In the genomic region with DNA sequence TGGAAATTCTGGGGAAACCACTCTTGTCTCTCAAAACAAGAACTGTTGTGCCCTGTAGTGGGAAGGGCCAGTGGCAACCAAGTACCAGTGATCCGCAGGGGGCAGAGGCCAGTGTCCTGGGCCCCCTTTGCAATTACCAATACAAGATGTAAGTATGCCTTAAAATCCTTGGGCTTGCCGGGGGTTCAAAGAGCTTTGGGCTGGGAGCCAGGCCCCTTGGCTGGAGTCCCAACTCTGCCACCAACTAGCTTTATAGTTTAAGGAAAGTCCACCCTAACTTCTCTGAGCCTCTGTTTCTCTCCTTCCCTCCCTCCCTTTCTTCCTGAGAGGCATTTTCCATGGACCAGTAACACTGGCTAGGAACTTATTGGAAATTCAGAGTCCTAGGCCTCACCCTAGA, we compare ENCODE assay signal across 17 cellular contexts. TPM values are rescaled to one million over a fixed set of nuclear protein-coding genes. Genes with fewer than 3 reads are reported as not detected.
DNase-seq lines count a peak whose midpoint lies in the region; TF ChIP-seq lines count a peak whose summit lies in the region.
"Had no signal": no experiment of that assay in that cellular context is flagged by ENCODE, and none has a peak within 500 bp of the region (broad histone marks: within the 10 kb centered on the region; RNA-seq: fewer than 3 reads in every experiment).

No MANE protein-coding gene starts in this region.

- H3K4me1 ChIP-seq in fibroblast of lung (ENCODE audit: control insufficient read depth, extremely low read depth, insufficient read depth, low read length) (peaks cover 35% of the 10 kb centered on the region), subcutaneous abdominal adipose tissue (ENCODE audit: control insufficient read depth in 5 of 5, insufficient read depth in 5 of 5, low read length in 5 of 5) (peaks cover 3 to 55% (median 50%) of the 10 kb centered on the region in 5 donors)

- CTCF ChIA-PET in activated naive CD4-positive, alpha-beta T cell treated with anti-CD3 and anti-CD28 coated beads, Interleukin-2, amount 10 ng/mL, durations not matched to agents 7 days and 5 days (lab: Charles Lee) = interaction anchor here (0.7 to 1.5 kb wide), 4 partner anchors 14 to 81 kb away, joined by 3 to 4 read pairs (median 4); no protein-coding TSS in a partner anchor

- H3K27me3 ChIP-seq in fibroblast of lung (ENCODE audit: control insufficient read depth, insufficient read depth, low read length) = no peaks in the 10 kb centered on the region
- peaks cover 0 to 2% (median 0%) of the 10 kb centered on the region in 5 donors for H3K27me3 ChIP-seq in subcutaneous abdominal adipose tissue (ENCODE audit: control insufficient read depth in 5 of 5, insufficient read depth in 4 of 5, low read length in 5 of 5)
- H3K27me3 ChIP-seq: BLaER1 treated with 17β-estradiol and CSF1 and Interleukin-3, amounts not matched to agents 10 nM and 100 nM had no signal

- H3K4me2 ChIP-seq in fibroblast of lung (ENCODE audit: extremely low read depth, insufficient read depth, low read length) = no peak overlapping the region
- H3K4me2 ChIP-seq: BLaER1 treated with 17β-estradiol and CSF1 and Interleukin-3, amounts not matched to agents 10 nM and 100 nM had no signal

- H3K36me3 Mint-ChIP-seq in activated naive CD4-positive, alpha-beta T cell treated with anti-CD3 and anti-CD28 coated beads, Interleukin-2, amount 10 ng/mL, durations not matched to agents 7 days and 5 days = no peaks in the 10 kb centered on the region

- peaks cover 43% of the 10 kb centered on the region for H3K27me3 Mint-ChIP-seq in activated naive CD4-positive, alpha-beta T cell treated with anti-CD3 and anti-CD28 coated beads, Interleukin-2, amount 10 ng/mL, durations not matched to agents 7 days and 5 days

- H3K79me2 ChIP-seq in fibroblast of lung (ENCODE audit: control insufficient read depth, insufficient read depth, low read length) = peaks cover 62% of the 10 kb centered on the region

- DNase-seq in DMS 273 (lab: John Stamatoyannopoulos, UW; ENCODE audit: unreplicated experiment) = peak; percentile 15
- no peak for DNase-seq in DMS 273 treated with DMSO at 0.1 percent for 48 hours (lab: John Stamatoyannopoulos, UW)
- peak; percentile 10 for DNase-seq in NCI-H1105 (lab: John Stamatoyannopoulos, UW)
- DNase-seq in fibroblast of lung (ENCODE audit: low read depth in 2 of 2) = no peak
- DNase-seq in NK-92 (lab: John Stamatoyannopoulos, UW; ENCODE audit: unreplicated experiment) = no peak
- no peak for DNase-seq in activated naive CD4-positive, alpha-beta T cell treated with anti-CD3 and anti-CD28 coated beads, Interleukin-2, amount 10 ng/mL, durations not matched to agents 7 days and 5 days
- no peak for DNase-seq in A172 (ENCODE audit: low spot score)
- DNase-seq: DMS153, HCEC 1CT, NCI-H1436 treated with DMSO at 0.1 percent for 48 hours, NCI-H2081, NCI-H748 treated with DMSO at 0.1 percent for 48 hours had no signal

- H3K4me3 Mint-ChIP-seq in activated naive CD4-positive, alpha-beta T cell treated with anti-CD3 and anti-CD28 coated beads, Interleukin-2, amount 10 ng/mL, durations not matched to agents 7 days and 5 days = no peak overlapping the region

- H3K27ac ChIP-seq in fibroblast of lung (ENCODE audit: insufficient read depth, low read length) = peak overlapping the region; percentile 13
- H3K27ac ChIP-seq in subcutaneous abdominal adipose tissue (ENCODE audit: low read depth, low read length) = peak overlapping the region; percentile 59
- H3K27ac ChIP-seq: 22Rv1; BLaER1 treated with 17β-estradiol and CSF1 and Interleukin-3, amounts not matched to agents 10 nM and 100 nM had no signal

- no peak overlapping the region for H3K27ac Mint-ChIP-seq in activated naive CD4-positive, alpha-beta T cell treated with anti-CD3 and anti-CD28 coated beads, Interleukin-2, amount 10 ng/mL, durations not matched to agents 7 days and 5 days

- no peaks in the 10 kb centered on the region for H4K20me1 ChIP-seq in fibroblast of lung (ENCODE audit: control insufficient read depth, extremely low read depth, insufficient read depth, low read length)
- H4K20me1 ChIP-seq: BLaER1 treated with 17β-estradiol and CSF1 and Interleukin-3, amounts not matched to agents 10 nM and 100 nM had no signal

- H3K9me3 ChIP-seq in fibroblast of lung (ENCODE audit: control insufficient read depth, insufficient read depth, low read depth, low read length) (no peaks in the 10 kb centered on the region), subcutaneous abdominal adipose tissue (ENCODE audit: control insufficient read depth in 5 of 5, low read length in 5 of 5) (no peaks in the 10 kb centered on the region)
- H3K9me3 ChIP-seq: BLaER1 treated with 17β-estradiol and CSF1 and Interleukin-3, amounts not matched to agents 10 nM and 100 nM had no signal

- no peak overlapping the region for H3K4me3 ChIP-seq in fibroblast of lung (replicated peaks in 1 of 4; ENCODE audit: control extremely low read depth in 1 of 4, insufficient read depth in 1 of 4, low read depth in 3 of 4, low read length in 4 of 4)
- H3K4me3 ChIP-seq in subcutaneous abdominal adipose tissue (ENCODE audit: low read depth in 1 of 5, low read length in 5 of 5) = no peak overlapping the region
- H3K4me3 ChIP-seq: BLaER1 treated with 17β-estradiol and CSF1 and Interleukin-3, amounts not matched to agents 10 nM and 100 nM; K562 had no signal

- H3K4me1 Mint-ChIP-seq in activated naive CD4-positive, alpha-beta T cell treated with anti-CD3 and anti-CD28 coated beads, Interleukin-2, amount 10 ng/mL, durations not matched to agents 7 days and 5 days = no peaks in the 10 kb centered on the region

- TF ChIP-seq CTCF in fibroblast of lung (conservative IDR thresholded peaks at IDR 0.05 in 1 of 2, IDR thresholded peaks at IDR 0.05 in 1 of 2; ENCODE audit: low read depth in 1 of 2, low read length in 2 of 2) = no peak

- no peak overlapping the region for H2AFZ ChIP-seq in fibroblast of lung (ENCODE audit: low read length)

- H3K36me3 ChIP-seq in fibroblast of lung (ENCODE audit: control insufficient read depth, insufficient read depth, low read length) (no peaks in the 10 kb centered on the region), subcutaneous abdominal adipose tissue (ENCODE audit: control insufficient read depth in 5 of 5, insufficient read depth in 5 of 5, low read length in 5 of 5) (no peaks in the 10 kb centered on the region)
- H3K36me3 ChIP-seq: BLaER1 treated with 17β-estradiol and CSF1 and Interleukin-3, amounts not matched to agents 10 nM and 100 nM had no signal

- no peaks in the 10 kb centered on the region for H3K9me3 Mint-ChIP-seq in activated naive CD4-positive, alpha-beta T cell treated with anti-CD3 and anti-CD28 coated beads, Interleukin-2, amount 10 ng/mL, durations not matched to agents 7 days and 5 days

- H3K9ac ChIP-seq in fibroblast of lung (ENCODE audit: insufficient read depth, low read length) (no peak overlapping the region), subcutaneous abdominal adipose tissue (ENCODE audit: low read length in 5 of 5) (no peak overlapping the region)
- H3K9ac ChIP-seq: BLaER1 treated with 17β-estradiol and CSF1 and Interleukin-3, amounts not matched to agents 10 nM and 100 nM had no signal

RNA-seq across cellular contexts. Expression of a gene that starts 15.5 kb away (rescaled TPM):
- total RNA-seq in fibroblast of lung = 84.5 and 107 TPM in 2 replicates
- 151 and 243 TPM in 2 replicates for polyA plus RNA-seq in fibroblast of lung
- 74.4 and 134 TPM in 2 replicates for polyA plus RNA-seq in fibroblast of lung (2012)
- 180 and 200 TPM in 2 replicates for polyA minus RNA-seq in fibroblast of lung (ENCODE audit: low replicate concordance)
- 4.7 and 9.7 TPM in 2 replicates for total RNA-seq in A172 (2014; rRNA removed; shearing (Covaris generic))
- total RNA-seq: SK-MEL-5 had no signal

Comparison
In these comparisons a context has a peak if more than half of its experiments do, and no peak if none do; other contexts are left out.
1. DNase-seq: peak in DMS 273 (single experiment) and NCI-H1105 (single experiment); none in DMS 273 treated with DMSO at 0.1 percent for 48 hours (single experiment), fibroblast of lung (0 of 2), NK-92 (single experiment), activated naive CD4-positive, alpha-beta T cell treated with anti-CD3 and anti-CD28 coated beads, Interleukin-2, amount 10 ng/mL, durations not matched to agents 7 days and 5 days (single experiment) and A172 (single experiment).